In the genomic region with DNA sequence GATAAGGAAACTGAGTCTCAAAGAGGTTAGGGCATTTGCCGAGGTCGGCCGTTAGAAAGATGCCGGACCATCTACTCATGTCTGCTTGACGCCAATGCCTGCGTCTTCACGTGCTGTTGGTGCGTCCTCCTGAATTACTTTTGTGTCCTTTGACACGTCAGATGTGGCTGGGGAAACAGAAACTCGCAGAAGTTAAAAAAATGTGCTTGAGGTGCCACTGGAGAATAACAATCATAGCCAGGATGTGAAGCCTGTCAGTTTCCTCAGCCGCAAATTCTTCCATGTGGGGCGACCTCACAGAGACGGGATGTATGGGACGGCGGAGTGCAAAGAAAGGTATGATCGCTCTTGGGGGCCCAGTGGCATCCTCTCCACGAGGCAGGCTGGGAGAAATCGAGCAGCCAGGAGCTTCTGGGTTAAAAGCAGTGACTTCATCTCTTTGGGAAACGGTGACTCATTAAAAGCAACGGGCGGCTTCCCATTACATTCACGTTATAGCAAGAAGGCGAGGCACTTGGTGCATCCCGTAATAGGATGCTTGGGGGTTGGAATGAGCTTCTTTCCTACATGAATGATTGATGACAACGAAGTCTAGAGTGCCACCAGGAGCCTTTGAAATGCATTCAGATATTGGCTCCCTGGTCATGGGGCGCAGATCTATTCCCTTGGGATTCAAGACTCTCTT, we compare ENCODE assay signal across 11 cellular contexts.
DNase-seq lines count a peak whose midpoint lies in the region; ATAC-seq, FAIRE-seq and TF ChIP-seq lines count a peak whose summit lies in the region.
"Had no signal": no experiment of that assay in that cellular context is flagged by ENCODE, and none has a peak within 500 bp of the region (broad histone marks: within the 10 kb centered on the region; RNA-seq: fewer than 3 reads in every experiment).

No MANE protein-coding gene starts in this region.

- H3K79me2 ChIP-seq in astrocyte (ENCODE audit: insufficient read depth, low read length) = peaks cover 21% of the 10 kb centered on the region

- H3K27me3 Mint-ChIP-seq in astrocyte (ENCODE audit: low read depth, unreplicated experiment) = no peaks in the 10 kb centered on the region

- peaks cover 4% of the 10 kb centered on the region for H3K9me3 Mint-ChIP-seq in astrocyte (ENCODE audit: unreplicated experiment)
- H3K9me3 Mint-ChIP-seq: stimulated activated effector memory CD8-positive, alpha-beta T cell treated with anti-CD3 and anti-CD28 coated beads, Interleukin-12 subunit alpha, Interleukin-12 subunit beta, amount 100 ng/mL, for 72 hours had no signal

- H3K9me3 ChIP-seq in HUES64 (ENCODE audit: insufficient read depth, low read depth, low read length) (no peaks in the 10 kb centered on the region), astrocyte (ENCODE audit: insufficient read depth, low read depth, low read length) (no peaks in the 10 kb centered on the region)
- H3K9me3 ChIP-seq: neutrophil had no signal

- H3K4me2 ChIP-seq in astrocyte (ENCODE audit: low read length) = peak overlapping the region; percentile 77

- peak; percentile 79 for DNase-seq in AG08396 (ENCODE audit: low spot score)
- DNase-seq in astrocyte (ENCODE audit: low read depth) = peak; percentile 96
- peak; percentile 70 for DNase-seq in kidney glomerular epithelial cell (lab: John Stamatoyannopoulos, UW)
- DNase-seq in GM19239 (ENCODE audit: insufficient read length, low spot score) = no peak
- DNase-seq: NCI-H146 had no signal

- H3K4me3 ChIP-seq in HUES64 (ENCODE audit: low read length) (no peak overlapping the region), astrocyte (ENCODE audit: insufficient read depth, low read depth, low read length) (peak overlapping the region; percentile 31)

- FAIRE-seq in astrocyte (lab: Jason Lieb, UNC) (peak; percentile 50), GM19239 (lab: Jason Lieb, UNC) (no peak)

- H3K27ac ChIP-seq in HUES64 (ENCODE audit: low read depth, low read length) = peak overlapping the region; percentile 12; the same call in 1 of the 2 replicates
- peak overlapping the region; percentile 87 for H3K27ac ChIP-seq in astrocyte (ENCODE audit: low read depth, low read length)
- H3K27ac ChIP-seq: neutrophil had no signal

- no peak for TF ChIP-seq CTCF in astrocyte (IDR thresholded peaks at IDR 0.05; ENCODE audit: insufficient read depth, low read depth, low read length)

- ATAC-seq in GM21737 (IDR thresholded peaks at IDR 0.05; ENCODE audit: unreplicated experiment) (no peak), GM19395 (IDR thresholded peaks at IDR 0.05; ENCODE audit: unreplicated experiment) (no peak), HG03439 (IDR thresholded peaks at IDR 0.05; ENCODE audit: unreplicated experiment) (no peak)
- ATAC-seq: stimulated activated effector memory CD8-positive, alpha-beta T cell treated with anti-CD3 and anti-CD28 coated beads, Interleukin-12 subunit alpha, Interleukin-12 subunit beta, amount 100 ng/mL, for 72 hours had no signal

- H4K20me1 ChIP-seq in astrocyte (ENCODE audit: insufficient read depth, low read length) = no peaks in the 10 kb centered on the region

- no peaks in the 10 kb centered on the region for H3K36me3 ChIP-seq in HUES64 (ENCODE audit: insufficient read depth, low read length)
- no peaks in the 10 kb centered on the region for H3K36me3 ChIP-seq in astrocyte (ENCODE audit: insufficient read depth, low read length)
- H3K36me3 ChIP-seq: neutrophil had no signal

- peaks cover 2% of the 10 kb centered on the region for H3K36me3 Mint-ChIP-seq in astrocyte (ENCODE audit: low read depth, unreplicated experiment)
- H3K36me3 Mint-ChIP-seq: stimulated activated effector memory CD8-positive, alpha-beta T cell treated with anti-CD3 and anti-CD28 coated beads, Interleukin-12 subunit alpha, Interleukin-12 subunit beta, amount 100 ng/mL, for 72 hours had no signal

- H3K9ac ChIP-seq in HUES64 (ENCODE audit: low read depth, low read length) (no peak overlapping the region), astrocyte (ENCODE audit: low read length) (peak overlapping the region; percentile 76)

- peak overlapping the region; percentile 25 for H3K4me3 Mint-ChIP-seq in astrocyte (ENCODE audit: unreplicated experiment)
- H3K4me3 Mint-ChIP-seq: stimulated activated effector memory CD8-positive, alpha-beta T cell treated with anti-CD3 and anti-CD28 coated beads, Interleukin-12 subunit alpha, Interleukin-12 subunit beta, amount 100 ng/mL, for 72 hours had no signal

- peak overlapping the region; percentile 95 for H3K27ac Mint-ChIP-seq in astrocyte (ENCODE audit: unreplicated experiment)
- H3K27ac Mint-ChIP-seq: stimulated activated effector memory CD8-positive, alpha-beta T cell treated with anti-CD3 and anti-CD28 coated beads, Interleukin-12 subunit alpha, Interleukin-12 subunit beta, amount 100 ng/mL, for 72 hours had no signal

- H3K4me1 ChIP-seq in HUES64 (ENCODE audit: insufficient read depth, low read length) = peaks cover 19% of the 10 kb centered on the region; the same call in 1 of the 2 replicates
- peaks cover 15% of the 10 kb centered on the region for H3K4me1 ChIP-seq in astrocyte (ENCODE audit: insufficient read depth, low read length)

- no peaks in the 10 kb centered on the region for H3K27me3 ChIP-seq in HUES64 (ENCODE audit: insufficient read depth, low read length)
- H3K27me3 ChIP-seq in astrocyte (ENCODE audit: insufficient read depth, low read length) = no peaks in the 10 kb centered on the region

- peak overlapping the region; percentile 7 for H2AFZ ChIP-seq in astrocyte (ENCODE audit: low read depth, low read length)

- WGBS in HUES64 = 65% methylated on average over 26 of the region's 26 CpGs

- peaks cover 19% of the 10 kb centered on the region for H3K4me1 Mint-ChIP-seq in astrocyte (ENCODE audit: low read depth, unreplicated experiment)
- H3K4me1 Mint-ChIP-seq: stimulated activated effector memory CD8-positive, alpha-beta T cell treated with anti-CD3 and anti-CD28 coated beads, Interleukin-12 subunit alpha, Interleukin-12 subunit beta, amount 100 ng/mL, for 72 hours had no signal
